Comparison of ENCODE assay signal across 29 cellular contexts in genomic region chr10:79232864-79233263, GRCh38.
"Had no signal": no experiment of that assay in that cellular context is flagged by ENCODE, and none has a peak within 500 bp of the region (broad histone marks: within the 10 kb centered on the region; RNA-seq: fewer than 3 reads in every experiment).

No MANE protein-coding gene starts in this region.

- H3K4me1 ChIP-seq: colonic mucosa had no signal

- H3K27me3 ChIP-seq: adrenal gland, body of pancreas, breast epithelium, cardiac muscle cell, colonic mucosa, esophagus squamous epithelium, gastroesophageal sphincter, heart right ventricle had no signal

- DNase-seq: activated CD4-positive, alpha-beta memory T cell treated with anti-CD3 and anti-CD28 coated beads for 36 hours; activated CD4-positive, alpha-beta T cell treated with anti-CD3 and anti-CD28 coated beads for 36 hours; activated CD4-positive, alpha-beta T cell treated with anti-CD3 and anti-CD28 coated beads, Interleukin-2, amount 10 ng/mL, durations not matched to agents 24 days and 14 days; activated CD4-positive, CD25-positive, alpha-beta regulatory T cell; activated CD4-positive, CD25-positive, alpha-beta regulatory T cell treated with anti-CD3 and anti-CD28 coated beads, Interleukin-2, amount 50 U/mL, for 72 hours; activated CD8-positive, alpha-beta memory T cell treated with anti-CD3 and anti-CD28 coated beads, Interleukin-2, amount 10 ng/mL, durations not matched to agents 7 days and 5 days; activated CD8-positive, alpha-beta memory T cell treated with anti-CD3 and anti-CD28 coated beads, Interleukin-2, amount 50 U/mL, for 4 hours; activated CD8-positive, alpha-beta T cell treated with anti-CD3 and anti-CD28 coated beads, Interleukin-2, amount 10 ng/mL, durations not matched to agents 7 days and 5 days; activated effector memory CD4-positive, alpha-beta T cell treated with anti-CD3 and anti-CD28 coated beads, Interleukin-2, amount 50 U/mL, for 16 hours; activated naive CD4-positive, alpha-beta T cell treated with anti-CD3 and anti-CD28 coated beads for 36 hours; activated naive CD8-positive, alpha-beta T cell treated with anti-CD3 and anti-CD28 coated beads for 36 hours; activated naive CD8-positive, alpha-beta T cell treated with anti-CD3 and anti-CD28 coated beads, Interleukin-2, amount 50 U/mL, for 24 hours; activated T-cell treated with anti-CD3 and anti-CD28 coated beads, Interleukin-2, amount 50 U/mL, for 1 hour; activated T-cell treated with anti-CD3 and anti-CD28 coated beads, Interleukin-2, amount 50 U/mL, for 48 hours; aorta; body of pancreas; central memory CD4-positive, alpha-beta T cell; cerebellar nuclear complex; colonic mucosa; effector CD8-positive, alpha-beta T cell; esophagus squamous epithelium; foreskin melanocyte; heart right ventricle; T-helper 2 cell had no signal

- H3K9me3 ChIP-seq: adrenal gland, body of pancreas, breast epithelium, colonic mucosa, esophagus squamous epithelium, gastroesophageal sphincter, heart right ventricle had no signal

- H3K36me3 ChIP-seq: breast epithelium, colonic mucosa had no signal

- H3K4me3 ChIP-seq: adrenal gland, body of pancreas, breast epithelium, cardiac muscle cell, colonic mucosa, esophagus squamous epithelium, gastroesophageal sphincter, heart right ventricle had no signal

- H3K27ac ChIP-seq: body of pancreas, cardiac muscle cell, colonic mucosa, epithelial cell of prostate, esophagus squamous epithelium, heart right ventricle had no signal
